ENCODE assay signal across 16 cellular contexts in the genomic region with DNA sequence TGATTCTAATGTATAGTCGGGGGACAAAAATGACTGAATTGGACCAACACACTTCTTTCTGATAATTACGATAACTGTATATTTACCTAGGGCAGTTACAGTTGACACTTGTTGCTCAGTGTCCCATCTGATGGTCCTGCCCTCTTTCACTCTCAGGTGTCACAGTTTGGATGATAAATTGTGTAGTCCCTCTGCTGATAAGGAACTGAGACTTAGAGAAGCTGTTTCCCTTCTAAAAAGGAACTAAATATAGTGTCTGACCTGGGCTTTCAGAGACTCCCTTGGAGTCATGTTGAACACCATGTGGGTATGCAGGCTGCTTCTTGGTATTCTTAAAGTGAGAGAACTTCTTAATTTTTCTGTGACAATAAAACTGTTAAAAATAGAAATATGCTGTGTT. TPM values are rescaled to one million over a fixed set of nuclear protein-coding genes. Genes with fewer than 3 reads are reported as not detected.
DNase-seq lines count a peak whose midpoint lies in the region; ATAC-seq, FAIRE-seq and TF ChIP-seq lines count a peak whose summit lies in the region.
"Had no signal": no experiment of that assay in that cellular context is flagged by ENCODE, and none has a peak within 500 bp of the region (broad histone marks: within the 10 kb centered on the region; RNA-seq: fewer than 3 reads in every experiment).

No MANE protein-coding gene starts in this region.

- H3K27me3 Mint-ChIP-seq in activated T-cell treated with anti-CD3 and anti-CD28 coated beads, Interleukin-2, amount 50 U/mL, for 4 hours (ENCODE audit: low read depth): no peaks in the 10 kb centered on the region
- H3K27me3 Mint-ChIP-seq: activated CD4-positive, alpha-beta memory T cell treated with anti-CD3 and anti-CD28 coated beads for 36 hours; activated naive CD8-positive, alpha-beta T cell treated with anti-CD3 and anti-CD28 coated beads, Interleukin-2, amount 10 ng/mL, durations not matched to agents 7 days and 5 days; dendritic cell treated with granulocyte-macrophage colony-stimulating factor and Interleukin-4, amounts not matched to agents 40 ng/mL and 50 ng/mL, for 4 days had no signal

- DNase-seq in GM12891 (ENCODE audit: insufficient read length, low spot score) (no peak), NCI-H1092 (lab: John Stamatoyannopoulos, UW) (no peak), NCI-H2029 (lab: John Stamatoyannopoulos, UW) (no peak)
- DNase-seq in activated effector memory CD4-positive, alpha-beta T cell treated with Interleukin-2 at 50 U/mL for 16 hours: no peak
- DNase-seq in activated T-cell treated with anti-CD3 and anti-CD28 coated beads, Interleukin-2, amount 50 U/mL, for 4 hours: no peak
- DNase-seq: ACHN; activated CD4-positive, alpha-beta memory T cell treated with anti-CD3 and anti-CD28 coated beads for 36 hours; activated naive CD8-positive, alpha-beta T cell treated with anti-CD3 and anti-CD28 coated beads, Interleukin-2, amount 10 ng/mL, durations not matched to agents 7 days and 5 days; DMS79 treated with DMSO at 0.1 percent for 48 hours; NCI-H524; SW 1271 had no signal

- no peaks in the 10 kb centered on the region for H3K4me1 Mint-ChIP-seq in activated T-cell treated with anti-CD3 and anti-CD28 coated beads, Interleukin-2, amount 50 U/mL, for 4 hours (ENCODE audit: low read depth)
- H3K4me1 Mint-ChIP-seq: activated naive CD8-positive, alpha-beta T cell treated with anti-CD3 and anti-CD28 coated beads, Interleukin-2, amount 10 ng/mL, durations not matched to agents 7 days and 5 days had no signal

- H3K9me3 Mint-ChIP-seq in activated T-cell treated with anti-CD3 and anti-CD28 coated beads, Interleukin-2, amount 50 U/mL, for 4 hours: peaks cover under 1% of the 10 kb centered on the region
- H3K9me3 Mint-ChIP-seq: activated CD4-positive, alpha-beta memory T cell treated with anti-CD3 and anti-CD28 coated beads for 36 hours; activated naive CD8-positive, alpha-beta T cell treated with anti-CD3 and anti-CD28 coated beads, Interleukin-2, amount 10 ng/mL, durations not matched to agents 7 days and 5 days had no signal

- TF ChIP-seq POLR2A in GM12891 (IDR thresholded peaks at IDR 0.05; ENCODE audit: low read depth, low read length): no peak

- ATAC-seq in GM19395 (IDR thresholded peaks at IDR 0.05; ENCODE audit: unreplicated experiment) (peak; percentile 99), HG02763 (IDR thresholded peaks at IDR 0.05; ENCODE audit: unreplicated experiment) (peak; percentile 89), HG03457 (IDR thresholded peaks at IDR 0.05; ENCODE audit: unreplicated experiment) (peak; percentile 71)
- no peak for ATAC-seq in activated T-cell treated with anti-CD3 and anti-CD28 coated beads, Interleukin-2, amount 50 U/mL, for 4 hours

- H3K36me3 Mint-ChIP-seq in activated T-cell treated with anti-CD3 and anti-CD28 coated beads, Interleukin-2, amount 50 U/mL, for 4 hours (ENCODE audit: insufficient read depth): no peaks in the 10 kb centered on the region
- H3K36me3 Mint-ChIP-seq: activated CD4-positive, alpha-beta memory T cell treated with anti-CD3 and anti-CD28 coated beads for 36 hours; activated naive CD8-positive, alpha-beta T cell treated with anti-CD3 and anti-CD28 coated beads, Interleukin-2, amount 10 ng/mL, durations not matched to agents 7 days and 5 days had no signal

- no peak overlapping the region for H3K4me3 Mint-ChIP-seq in activated T-cell treated with anti-CD3 and anti-CD28 coated beads, Interleukin-2, amount 50 U/mL, for 4 hours
- H3K4me3 Mint-ChIP-seq: activated CD4-positive, alpha-beta memory T cell treated with anti-CD3 and anti-CD28 coated beads for 36 hours; activated naive CD8-positive, alpha-beta T cell treated with anti-CD3 and anti-CD28 coated beads, Interleukin-2, amount 10 ng/mL, durations not matched to agents 7 days and 5 days; dendritic cell treated with granulocyte-macrophage colony-stimulating factor and Interleukin-4, amounts not matched to agents 40 ng/mL and 50 ng/mL, for 4 days had no signal

- FAIRE-seq in GM12891 (lab: Jason Lieb, UNC): peak; percentile 65

TF ChIP-seq in GM12891, 5 proteins besides CTCF, POLR2A, EP300 and RAD21:
- TF ChIP-seq TAF1 (IDR thresholded peaks at IDR 0.05; ENCODE audit: low read depth, low read length) (no peak), POU2F2 (IDR thresholded peaks at IDR 0.05; ENCODE audit: low read depth, low read length) (no peak), SPI1 (IDR thresholded peaks at IDR 0.05; ENCODE audit: low read depth, low read length) (peak; percentile 78), POLR2AphosphoS5 (IDR thresholded peaks at IDR 0.05; ENCODE audit: low read depth, low read length) (no peak), PAX5 (IDR thresholded peaks at IDR 0.05; ENCODE audit: insufficient read depth, low read length, severe bottlenecking) (no peak)

RNA-seq across cellular contexts. Expression of a gene that starts 23.7 kb away (rescaled TPM):
- polyA plus RNA-seq in GM12891 (2012; ENCODE audit: low read depth, missing spikeins): 14.2 TPM
- 10 to 100 TPM in 1 of 3 donors, 1 to 10 TPM in 2; 4.5 to 12.4 (median 7.9) TPM for total RNA-seq in activated T-cell treated with anti-CD3 and anti-CD28 coated beads, Interleukin-2, amount 50 U/mL, for 4 hours
- total RNA-seq: H4 had no signal

Comparison
In these comparisons a context has a peak if more than half of its experiments do, and no peak if none do; other contexts are left out.
1. ATAC-seq: peak in GM19395 (single experiment), HG02763 (single experiment) and HG03457 (single experiment); none in activated T-cell treated with anti-CD3 and anti-CD28 coated beads, Interleukin-2, amount 50 U/mL, for 4 hours (0 of 2).